In genomic region chr19:47348819-47349795, GRCh38 we compare ENCODE assay signal across 1 cellular context.
TF ChIP-seq lines count a peak whose summit lies in the region.

A gene with protein sequence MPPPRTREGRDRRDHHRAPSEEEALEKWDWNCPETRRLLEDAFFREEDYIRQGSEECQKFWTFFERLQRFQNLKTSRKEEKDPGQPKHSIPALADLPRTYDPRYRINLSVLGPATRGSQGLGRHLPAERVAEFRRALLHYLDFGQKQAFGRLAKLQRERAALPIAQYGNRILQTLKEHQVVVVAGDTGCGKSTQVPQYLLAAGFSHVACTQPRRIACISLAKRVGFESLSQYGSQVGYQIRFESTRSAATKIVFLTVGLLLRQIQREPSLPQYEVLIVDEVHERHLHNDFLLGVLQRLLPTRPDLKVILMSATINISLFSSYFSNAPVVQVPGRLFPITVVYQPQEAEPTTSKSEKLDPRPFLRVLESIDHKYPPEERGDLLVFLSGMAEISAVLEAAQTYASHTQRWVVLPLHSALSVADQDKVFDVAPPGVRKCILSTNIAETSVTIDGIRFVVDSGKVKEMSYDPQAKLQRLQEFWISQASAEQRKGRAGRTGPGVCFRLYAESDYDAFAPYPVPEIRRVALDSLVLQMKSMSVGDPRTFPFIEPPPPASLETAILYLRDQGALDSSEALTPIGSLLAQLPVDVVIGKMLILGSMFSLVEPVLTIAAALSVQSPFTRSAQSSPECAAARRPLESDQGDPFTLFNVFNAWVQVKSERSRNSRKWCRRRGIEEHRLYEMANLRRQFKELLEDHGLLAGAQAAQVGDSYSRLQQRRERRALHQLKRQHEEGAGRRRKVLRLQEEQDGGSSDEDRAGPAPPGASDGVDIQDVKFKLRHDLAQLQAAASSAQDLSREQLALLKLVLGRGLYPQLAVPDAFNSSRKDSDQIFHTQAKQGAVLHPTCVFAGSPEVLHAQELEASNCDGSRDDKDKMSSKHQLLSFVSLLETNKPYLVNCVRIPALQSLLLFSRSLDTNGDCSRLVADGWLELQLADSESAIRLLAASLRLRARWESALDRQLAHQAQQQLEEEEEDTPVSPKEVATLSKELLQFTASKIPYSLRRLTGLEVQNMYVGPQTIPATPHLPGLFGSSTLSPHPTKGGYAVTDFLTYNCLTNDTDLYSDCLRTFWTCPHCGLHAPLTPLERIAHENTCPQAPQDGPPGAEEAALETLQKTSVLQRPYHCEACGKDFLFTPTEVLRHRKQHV (plus strand): TSS chr19:47349315. CDS start chr19:47353031, 3,716 bp downstream.

TF ChIP-seq in HEK293, 187 proteins besides CTCF, POLR2A, EP300 and RAD21 (continued from another document and continues in another):
- TF ChIP-seq ZSCAN18 (tag by site-specific recombination; IDR thresholded peaks at IDR 0.05) (no peak), ZNF394 (tag by site-specific recombination; IDR thresholded peaks at IDR 0.05; ENCODE audit: borderline replicate concordance) (peak; percentile 37; the same call in 1 of the 2 replicates), ZBTB1 (tag by site-specific recombination; IDR thresholded peaks at IDR 0.05) (no peak), ZNF624 (tag by site-specific recombination; IDR thresholded peaks at IDR 0.05) (no peak), ZFP69B (tag by site-specific recombination; IDR thresholded peaks at IDR 0.05) (peak; percentile 70), ZXDB (tag by site-specific recombination; IDR thresholded peaks at IDR 0.05) (peak; percentile 78), ZNF623 (tag by site-specific recombination; IDR thresholded peaks at IDR 0.05) (no peak), ZNF335 (tag by site-specific recombination; conservative IDR thresholded peaks at IDR 0.05) (peak; percentile 73), ZFHX2 (tag by site-specific recombination; conservative IDR thresholded peaks at IDR 0.05) (peak; percentile 87), ZBTB49 (tag by site-specific recombination; IDR thresholded peaks at IDR 0.05; ENCODE audit: low read depth) (no peak), EGR2 (tag by site-specific recombination; IDR thresholded peaks at IDR 0.05; ENCODE audit: low read depth) (peak; percentile 66), GLI2 (tag by site-specific recombination; IDR thresholded peaks at IDR 0.05; ENCODE audit: borderline replicate concordance, low read depth) (no peak), ATF2 (tag by site-specific recombination; IDR thresholded peaks at IDR 0.05; ENCODE audit: low read depth) (no peak), ZNF529 (tag by site-specific recombination; IDR thresholded peaks at IDR 0.05; ENCODE audit: insufficient replicate concordance) (no peak), ZNF280D (tag by site-specific recombination; IDR thresholded peaks at IDR 0.05) (no peak), ZNF169 (tag by site-specific recombination; IDR thresholded peaks at IDR 0.05) (no peak), ZNF610 (tag by site-specific recombination; IDR thresholded peaks at IDR 0.05; ENCODE audit: borderline replicate concordance) (no peak), ZNF248 (tag by site-specific recombination; IDR thresholded peaks at IDR 0.05) (no peak), ZNF670 (tag by site-specific recombination; IDR thresholded peaks at IDR 0.05; ENCODE audit: low read depth) (no peak), IKZF3 (tag by site-specific recombination; IDR thresholded peaks at IDR 0.05) (no peak), SP2 (tag by site-specific recombination; IDR thresholded peaks at IDR 0.05) (peak; percentile 99), SP3 (tag by site-specific recombination; IDR thresholded peaks at IDR 0.05) (peak; percentile 99), ZNF184 (tag by site-specific recombination; IDR thresholded peaks at IDR 0.05) (no peak), ZNF19 (tag by site-specific recombination; IDR thresholded peaks at IDR 0.05; ENCODE audit: low read depth) (no peak), HOXD13 (CRISPR knock-in tag; IDR thresholded peaks at IDR 0.05; ENCODE audit: borderline replicate concordance) (no peak), ZNF426 (tag by site-specific recombination; IDR thresholded peaks at IDR 0.05) (no peak), ZNF2 (tag by site-specific recombination; IDR thresholded peaks at IDR 0.05) (0 out of 2 replicates have a peak, but pooled peaks have one; percentile 44), BCL11A (tag by site-specific recombination; IDR thresholded peaks at IDR 0.05; ENCODE audit: low read depth) (no peak)
- TF ChIP-seq, protein P1, sequence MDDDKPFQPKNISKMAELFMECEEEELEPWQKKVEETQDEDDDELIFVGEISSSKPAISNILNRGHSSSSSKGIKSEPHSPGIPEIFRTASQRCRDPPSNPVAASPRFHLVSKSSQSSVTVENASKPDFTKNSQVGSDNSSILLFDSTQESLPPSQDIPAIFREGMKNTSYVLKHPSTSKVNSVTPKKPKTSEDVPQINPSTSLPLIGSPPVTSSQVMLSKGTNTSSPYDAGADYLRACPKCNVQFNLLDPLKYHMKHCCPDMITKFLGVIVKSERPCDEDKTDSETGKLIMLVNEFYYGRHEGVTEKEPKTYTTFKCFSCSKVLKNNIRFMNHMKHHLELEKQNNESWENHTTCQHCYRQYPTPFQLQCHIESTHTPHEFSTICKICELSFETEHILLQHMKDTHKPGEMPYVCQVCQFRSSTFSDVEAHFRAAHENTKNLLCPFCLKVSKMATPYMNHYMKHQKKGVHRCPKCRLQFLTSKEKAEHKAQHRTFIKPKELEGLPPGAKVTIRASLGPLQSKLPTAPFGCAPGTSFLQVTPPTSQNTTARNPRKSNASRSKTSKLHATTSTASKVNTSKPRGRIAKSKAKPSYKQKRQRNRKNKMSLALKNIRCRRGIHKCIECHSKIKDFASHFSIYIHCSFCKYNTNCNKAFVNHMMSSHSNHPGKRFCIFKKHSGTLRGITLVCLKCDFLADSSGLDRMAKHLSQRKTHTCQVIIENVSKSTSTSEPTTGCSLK (tag by site-specific recombination; IDR thresholded peaks at IDR 0.05) = no peak
- TF ChIP-seq, protein P2, sequence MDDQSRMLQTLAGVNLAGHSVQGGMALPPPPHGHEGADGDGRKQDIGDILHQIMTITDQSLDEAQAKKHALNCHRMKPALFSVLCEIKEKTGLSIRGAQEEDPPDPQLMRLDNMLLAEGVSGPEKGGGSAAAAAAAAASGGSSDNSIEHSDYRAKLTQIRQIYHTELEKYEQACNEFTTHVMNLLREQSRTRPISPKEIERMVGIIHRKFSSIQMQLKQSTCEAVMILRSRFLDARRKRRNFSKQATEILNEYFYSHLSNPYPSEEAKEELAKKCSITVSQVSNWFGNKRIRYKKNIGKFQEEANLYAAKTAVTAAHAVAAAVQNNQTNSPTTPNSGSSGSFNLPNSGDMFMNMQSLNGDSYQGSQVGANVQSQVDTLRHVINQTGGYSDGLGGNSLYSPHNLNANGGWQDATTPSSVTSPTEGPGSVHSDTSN (CRISPR knock-in tag; IDR thresholded peaks at IDR 0.05) = no peak
- TF ChIP-seq, protein P3, sequence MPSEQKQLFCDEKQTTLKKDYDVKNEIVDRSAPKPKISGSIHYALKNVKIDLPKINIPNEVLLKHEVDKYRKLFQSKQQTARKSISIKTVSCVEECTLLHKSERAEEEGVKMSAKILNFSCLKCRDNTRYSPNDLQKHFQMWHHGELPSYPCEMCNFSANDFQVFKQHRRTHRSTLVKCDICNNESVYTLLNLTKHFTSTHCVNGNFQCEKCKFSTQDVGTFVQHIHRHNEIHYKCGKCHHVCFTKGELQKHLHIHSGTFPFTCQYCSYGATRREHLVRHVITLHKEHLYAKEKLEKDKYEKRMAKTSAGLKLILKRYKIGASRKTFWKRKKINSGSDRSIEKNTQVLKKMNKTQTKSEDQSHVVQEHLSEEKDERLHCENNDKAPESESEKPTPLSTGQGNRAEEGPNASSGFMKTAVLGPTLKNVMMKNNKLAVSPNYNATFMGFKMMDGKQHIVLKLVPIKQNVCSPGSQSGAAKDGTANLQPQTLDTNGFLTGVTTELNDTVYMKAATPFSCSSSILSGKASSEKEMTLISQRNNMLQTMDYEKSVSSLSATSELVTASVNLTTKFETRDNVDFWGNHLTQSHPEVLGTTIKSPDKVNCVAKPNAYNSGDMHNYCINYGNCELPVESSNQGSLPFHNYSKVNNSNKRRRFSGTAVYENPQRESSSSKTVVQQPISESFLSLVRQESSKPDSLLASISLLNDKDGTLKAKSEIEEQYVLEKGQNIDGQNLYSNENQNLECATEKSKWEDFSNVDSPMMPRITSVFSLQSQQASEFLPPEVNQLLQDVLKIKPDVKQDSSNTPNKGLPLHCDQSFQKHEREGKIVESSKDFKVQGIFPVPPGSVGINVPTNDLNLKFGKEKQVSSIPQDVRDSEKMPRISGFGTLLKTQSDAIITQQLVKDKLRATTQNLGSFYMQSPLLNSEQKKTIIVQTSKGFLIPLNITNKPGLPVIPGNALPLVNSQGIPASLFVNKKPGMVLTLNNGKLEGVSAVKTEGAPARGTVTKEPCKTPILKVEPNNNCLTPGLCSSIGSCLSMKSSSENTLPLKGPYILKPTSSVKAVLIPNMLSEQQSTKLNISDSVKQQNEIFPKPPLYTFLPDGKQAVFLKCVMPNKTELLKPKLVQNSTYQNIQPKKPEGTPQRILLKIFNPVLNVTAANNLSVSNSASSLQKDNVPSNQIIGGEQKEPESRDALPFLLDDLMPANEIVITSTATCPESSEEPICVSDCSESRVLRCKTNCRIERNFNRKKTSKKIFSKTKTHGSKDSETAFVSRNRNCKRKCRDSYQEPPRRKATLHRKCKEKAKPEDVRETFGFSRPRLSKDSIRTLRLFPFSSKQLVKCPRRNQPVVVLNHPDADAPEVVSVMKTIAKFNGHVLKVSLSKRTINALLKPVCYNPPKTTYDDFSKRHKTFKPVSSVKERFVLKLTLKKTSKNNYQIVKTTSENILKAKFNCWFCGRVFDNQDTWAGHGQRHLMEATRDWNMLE (tag by site-specific recombination; conservative IDR thresholded peaks at IDR 0.05; ENCODE audit: low read depth) = 0 out of 2 replicates have a peak, but pooled peaks have one; percentile 17
- TF ChIP-seq, protein P4, sequence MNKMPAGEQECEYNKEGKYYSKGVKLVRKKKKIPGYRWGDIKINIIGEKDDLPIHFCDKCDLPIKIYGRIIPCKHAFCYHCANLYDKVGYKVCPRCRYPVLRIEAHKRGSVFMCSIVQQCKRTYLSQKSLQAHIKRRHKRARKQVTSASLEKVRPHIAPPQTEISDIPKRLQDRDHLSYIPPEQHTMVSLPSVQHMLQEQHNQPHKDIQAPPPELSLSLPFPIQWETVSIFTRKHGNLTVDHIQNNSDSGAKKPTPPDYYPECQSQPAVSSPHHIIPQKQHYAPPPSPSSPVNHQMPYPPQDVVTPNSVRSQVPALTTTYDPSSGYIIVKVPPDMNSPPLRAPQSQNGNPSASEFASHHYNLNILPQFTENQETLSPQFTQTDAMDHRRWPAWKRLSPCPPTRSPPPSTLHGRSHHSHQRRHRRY (tag by site-specific recombination; IDR thresholded peaks at IDR 0.05) = 0 out of 2 replicates have a peak, but pooled peaks have one; percentile 38
